ENCODE assay signal across 15 cellular contexts in genomic region chr20:50747275-50747674, GRCh38. TPM values are rescaled to one million over a fixed set of nuclear protein-coding genes. Genes with fewer than 3 reads are reported as not detected.
DNase-seq lines count a peak whose midpoint lies in the region; ATAC-seq, FAIRE-seq and TF ChIP-seq lines count a peak whose summit lies in the region.
"Had no signal": no experiment of that assay in that cellular context is flagged by ENCODE, and none has a peak within 500 bp of the region (broad histone marks: within the 10 kb centered on the region; RNA-seq: fewer than 3 reads in every experiment).

No MANE protein-coding gene starts in this region.

- H3K36me3 Mint-ChIP-seq in CD4-positive, alpha-beta T cell (ENCODE audit: low read depth), result peaks cover 32% of the 10 kb centered on the region
- peaks cover 21% of the 10 kb centered on the region for H3K36me3 Mint-ChIP-seq in T-cell

- H3K9me2 ChIP-seq in hepatocyte (replicated peaks; ENCODE audit: insufficient read depth), result no peaks in the 10 kb centered on the region

- no peak for TF ChIP-seq CTCF in A549 (IDR thresholded peaks at IDR 0.05)
- TF ChIP-seq CTCF in CD4-positive, alpha-beta T cell (IDR thresholded peaks at IDR 0.05), result no peak
- TF ChIP-seq CTCF in hepatocyte (IDR thresholded peaks at IDR 0.05; ENCODE audit: poor library complexity), result no peak
- TF ChIP-seq CTCF in esophagus muscularis mucosa (IDR thresholded peaks at IDR 0.05), result no peak

- H3K9me3 Mint-ChIP-seq in CD4-positive, alpha-beta T cell, result no peaks in the 10 kb centered on the region
- H3K9me3 Mint-ChIP-seq in T-cell, result no peaks in the 10 kb centered on the region

- TF ChIP-seq POLR2A in A549 (IDR thresholded peaks at IDR 0.05; ENCODE audit: low read length) (no peak), esophagus muscularis mucosa (IDR thresholded peaks at IDR 0.05; ENCODE audit: low read depth) (no peak)

- H2AFZ ChIP-seq in hepatocyte, result no peak overlapping the region

- ATAC-seq in A549, result no peak
- no peak for ATAC-seq in CD4-positive, alpha-beta T cell (ENCODE audit: poor library complexity)
- ATAC-seq in T-cell (replicated peaks in 1 of 4), result no peak
- ATAC-seq in GM19035 (IDR thresholded peaks at IDR 0.05; ENCODE audit: unreplicated experiment), result no peak
- ATAC-seq in GM18873 (IDR thresholded peaks at IDR 0.05; ENCODE audit: low FRiP score, unreplicated experiment), result no peak
- ATAC-seq: K562, Right ventricle myocardium inferior had no signal

- H3K4me1 ChIP-seq in A549 (peaks cover 72% of the 10 kb centered on the region), hepatocyte (ENCODE audit: insufficient read depth) (peaks cover 59% of the 10 kb centered on the region), esophagus muscularis mucosa (peaks cover 25 to 51% (median 35%) of the 10 kb centered on the region in 4 donors)

- H3K27me3 Mint-ChIP-seq in CD4-positive, alpha-beta T cell, result no peaks in the 10 kb centered on the region
- no peaks in the 10 kb centered on the region for H3K27me3 Mint-ChIP-seq in T-cell

- no peak for FAIRE-seq in A549 (lab: Jason Lieb, UNC)
- FAIRE-seq: K562 had no signal

- no peaks in the 10 kb centered on the region for H3K9me3 ChIP-seq in A549
- H3K9me3 ChIP-seq in CD4-positive, alpha-beta T cell (ENCODE audit: control insufficient read depth, low read length), result no peaks in the 10 kb centered on the region
- no peaks in the 10 kb centered on the region for H3K9me3 ChIP-seq in hepatocyte (ENCODE audit: low read depth)
- H3K9me3 ChIP-seq in esophagus muscularis mucosa, result no peaks in the 10 kb centered on the region
- H3K9me3 ChIP-seq: sigmoid colon had no signal

- POLR2A ChIA-PET in A549 (lab: Yijun Ruan, JAX) (no interaction called here), T-cell (lab: Charles Lee) (no interaction called here)
- POLR2A ChIA-PET in CD4-positive, alpha-beta T cell (lab: Charles Lee), result no interaction called here

- TF ChIP-seq EP300 in A549 (IDR thresholded peaks at IDR 0.05) (no peak), esophagus muscularis mucosa (IDR thresholded peaks at IDR 0.05) (no peak)

- intact Hi-C loops in CD4-positive, alpha-beta T cell (cut with DNase I, micrococcal nuclease), result no loop called here
- intact Hi-C loops in esophagus muscularis mucosa (cut with DNase I), result loop anchor here (10.0 kb wide), 1 partner anchor 562 kb away; no protein-coding TSS in a partner anchor

- no peaks in the 10 kb centered on the region for H4K20me1 ChIP-seq in hepatocyte (ENCODE audit: insufficient read depth, poor library complexity, severe bottlenecking)

- peak overlapping the region; percentile 51 for H3K27ac Mint-ChIP-seq in CD4-positive, alpha-beta T cell
- H3K27ac Mint-ChIP-seq in T-cell, result peak overlapping the region; percentile 42 to 85

- TF ChIP-seq RAD21 in A549 (conservative IDR thresholded peaks at IDR 0.05 in 1 of 2, IDR thresholded peaks at IDR 0.05 in 1 of 2), result no peak

- H3K36me3 ChIP-seq in hepatocyte (replicated peaks; ENCODE audit: insufficient read depth, low read depth) (no peaks in the 10 kb centered on the region), esophagus muscularis mucosa (peaks cover 0 to 4% (median 0%) of the 10 kb centered on the region in 4 donors)
- H3K36me3 ChIP-seq: sigmoid colon had no signal

- no peak overlapping the region for H3K4me3 Mint-ChIP-seq in CD4-positive, alpha-beta T cell
- H3K4me3 Mint-ChIP-seq in T-cell, result peak overlapping the region in 1 of 3 donors; percentile 61

- H3K27me3 ChIP-seq in CD4-positive, alpha-beta T cell (ENCODE audit: control insufficient read depth, insufficient read depth, low read length), result no peaks in the 10 kb centered on the region
- H3K27me3 ChIP-seq in hepatocyte (no peaks in the 10 kb centered on the region), esophagus muscularis mucosa (no peaks in the 10 kb centered on the region)
- H3K27me3 ChIP-seq: sigmoid colon had no signal

- H3K27ac ChIP-seq in A549 (peak overlapping the region; percentile 57 to 86; a peak in 5 of 6 replicates), hepatocyte (peak overlapping the region; percentile 83), esophagus muscularis mucosa (replicated peaks in 1 of 4) (peak overlapping the region in 1 of 4 donors; percentile 19)
- no peak overlapping the region for H3K27ac ChIP-seq in CD4-positive, alpha-beta T cell (ENCODE audit: low read depth, low read length)

- 90% methylated on average over 2 of the region's 2 CpGs for WGBS in A549 (ENCODE audit: missing lambda C conversion rate)
- WGBS in hepatocyte (ENCODE audit: low lambda C conversion rate, missing lambda C conversion rate), result 86% methylated on average over 2 of the region's 2 CpGs
- 95% methylated on average over 2 of the region's 2 CpGs for WGBS in esophagus muscularis mucosa

- DNase-seq in A549 (ENCODE audit: low read depth in 1 of 2, low spot score in 1 of 2), result no peak
- DNase-seq in CD4-positive, alpha-beta T cell, result no peak
- no peak for DNase-seq in T-cell
- DNase-seq in hepatocyte (ENCODE audit: low spot score), result no peak
- DNase-seq in esophagus muscularis mucosa (ENCODE audit: extremely low spot score), result no peak
- no peak for DNase-seq in COLO668 (lab: John Stamatoyannopoulos, UW; ENCODE audit: unreplicated experiment)
- DNase-seq: central memory CD4-positive, alpha-beta T cell; NCI-H1694; NCI-H524 treated with DMSO at 0.1 percent for 48 hours; sigmoid colon had no signal

- CTCF ChIA-PET in A549 (lab: Yijun Ruan, JAX), result interaction anchor here (1.0 to 20.4 kb wide), 8 partner anchors 14 to 161 kb away, joined by 3 to 276 read pairs (median 28); partner anchors contain the start of genes BCAS4 and PARD6B
- CTCF ChIA-PET in CD4-positive, alpha-beta T cell (lab: Charles Lee), result interaction anchor here (1.6 kb wide), 1 partner anchor 10 kb away, joined by 4 read pairs; no protein-coding TSS in a partner anchor
- CTCF ChIA-PET in T-cell (lab: Charles Lee), result interaction anchor here in 1 of 2 donors (0.7 to 0.9 kb wide), 2 partner anchors 182 to 833 kb away, joined by 3 to 6 read pairs; no protein-coding TSS in a partner anchor

- peak overlapping the region; percentile 12; the same call in 1 of the 3 replicates for H3K4me3 ChIP-seq in A549
- H3K4me3 ChIP-seq in hepatocyte, result no peak overlapping the region
- H3K4me3 ChIP-seq in esophagus muscularis mucosa, result no peak overlapping the region
- H3K4me3 ChIP-seq: K562, sigmoid colon had no signal

- peaks cover 17% of the 10 kb centered on the region for H3K4me1 Mint-ChIP-seq in CD4-positive, alpha-beta T cell (ENCODE audit: low read depth)
- H3K4me1 Mint-ChIP-seq in T-cell, result peaks cover 11 to 20% (median 14%) of the 10 kb centered on the region in 3 donors

- H3K4me2 ChIP-seq in A549, result peak overlapping the region; percentile 90
- peak overlapping the region; percentile 44 for H3K4me2 ChIP-seq in hepatocyte

- H3K79me2 ChIP-seq in hepatocyte, result peaks cover 58% of the 10 kb centered on the region

TF ChIP-seq in A549, 52 proteins besides CTCF, POLR2A, EP300 and RAD21 (continues in another document):
- TF ChIP-seq SREBF2 (IDR thresholded peaks at IDR 0.05) (no peak), EHMT2 (IDR thresholded peaks at IDR 0.05; ENCODE audit: low read depth) (no peak), NFE2L2 (conservative IDR thresholded peaks at IDR 0.05; ENCODE audit: low read length) (no peak), KDM1A (IDR thresholded peaks at IDR 0.05; ENCODE audit: low read depth) (no peak), RFX5 (IDR thresholded peaks at IDR 0.05) (no peak), ZSCAN20 (CRISPR knock-in tag; IDR thresholded peaks at IDR 0.05) (no peak), CBX8 (IDR thresholded peaks at IDR 0.05) (no peak), HEYL (CRISPR knock-in tag; IDR thresholded peaks at IDR 0.05) (no peak), HDAC2 (IDR thresholded peaks at IDR 0.05) (no peak), FOSB (CRISPR knock-in tag; IDR thresholded peaks at IDR 0.05) (no peak), HES2 (IDR thresholded peaks at IDR 0.05) (no peak)

RNA-seq across cellular contexts. Expression of gene PARD6B, which starts 15.9 kb away (rescaled TPM):
- 6.2 and 6.4 TPM in 2 replicates for polyA plus RNA-seq in A549 (2011; rRNA removed)
- 1.6 and 1.7 TPM in 2 replicates for polyA plus RNA-seq in A549 (2012; cell fraction: cytosol; rRNA removed)
- polyA plus RNA-seq in A549 (2012; cell fraction: nucleus; rRNA removed), result 1.3 and 1.7 TPM in 2 replicates
- polyA plus RNA-seq in A549 (2017; fragmentation: RNase III; extraction: RNeasy Plus Mini Kit Qiagen cat#74134 plus additional on column Dnase treatment), result 2.7 to 3.1 TPM (median 2.8 TPM) in 3 replicates
- polyA minus RNA-seq in A549 (2011; rRNA and poly(A)+ RNA removed), result 11.1 and 11.2 TPM in 2 replicates
- 1 to 10 TPM; 5.6 to 8.2 TPM for total RNA-seq in CD4-positive, alpha-beta T cell
- total RNA-seq in T-cell, result 10 to 100 TPM in 2 of 5 donors, 1 to 10 TPM in 3; 5.9 to 12.4 (median 9.4) TPM
- 38.5 and 41.0 TPM in 2 replicates for total RNA-seq in hepatocyte
- polyA plus RNA-seq in hepatocyte, result 14.6 and 16.1 TPM in 2 replicates
- 1 to 10 TPM in 3 of 4 donors, under 1 TPM in 1; 0.99 to 4.2 (median 2.8) TPM for total RNA-seq in esophagus muscularis mucosa

RNA-seq across cellular contexts. Expression of gene BCAS4, which starts 47.6 kb away (rescaled TPM):
- polyA plus RNA-seq in A549 (2011; rRNA removed), result 15.5 and 16.9 TPM in 2 replicates
- 48.8 and 49.8 TPM in 2 replicates for polyA plus RNA-seq in A549 (2012; cell fraction: cytosol; rRNA removed)
- polyA plus RNA-seq in A549 (2012; cell fraction: nucleus; rRNA removed), result 14.4 and 23.6 TPM in 2 replicates
- 45.9 to 48.4 TPM (median 46.6 TPM) in 3 replicates for polyA plus RNA-seq in A549 (2017; fragmentation: RNase III; extraction: RNeasy Plus Mini Kit Qiagen cat#74134 plus additional on column Dnase treatment)
- polyA minus RNA-seq in A549 (2011; rRNA and poly(A)+ RNA removed), result 8.7 and 10.3 TPM in 2 replicates
- total RNA-seq in CD4-positive, alpha-beta T cell, result 10 to 100 TPM; 19.0 to 20.9 TPM
- 10 to 100 TPM; 26.3 to 49.8 (median 31.3) TPM for total RNA-seq in T-cell
- 5.6 and 12.5 TPM in 2 replicates for total RNA-seq in hepatocyte
- 18.0 and 21.6 TPM in 2 replicates for polyA plus RNA-seq in hepatocyte
- total RNA-seq in esophagus muscularis mucosa, result 1 to 10 TPM; 3.1 to 5.4 (median 4.5) TPM

RNA-seq across cellular contexts. Expression of gene RIPOR3, which starts 55.9 kb away (rescaled TPM):
- polyA plus RNA-seq in A549 (2011; rRNA removed) (0.03 TPM in 1 of 2 replicates, not detected in the other), A549 (2017; fragmentation: RNase III; extraction: RNeasy Plus Mini Kit Qiagen cat#74134 plus additional on column Dnase treatment) (0.05 to 0.06 TPM in 2 of 3 replicates, not detected in the other), hepatocyte (5.7 and 10.3 TPM in 2 replicates)
- 0.03 and 0.07 TPM in 2 replicates for polyA plus RNA-seq in A549 (2012; cell fraction: cytosol; rRNA removed)
- 0.09 and 0.19 TPM in 2 replicates for polyA plus RNA-seq in A549 (2012; cell fraction: nucleus; rRNA removed)
- 0.05 TPM in 1 of 2 replicates, not detected in the other for polyA minus RNA-seq in A549 (2011; rRNA and poly(A)+ RNA removed)
- total RNA-seq in CD4-positive, alpha-beta T cell, result not detected
- total RNA-seq in T-cell (under 1 TPM; 0.25 to 0.88 (median 0.42) TPM), hepatocyte (4.3 and 5.6 TPM in 2 replicates), esophagus muscularis mucosa (10 to 100 TPM in 3 of 4 donors, 1 to 10 TPM in 1; 6.1 to 25.7 (median 15.3) TPM)
- polyA plus RNA-seq: neural cell had no signal
